ENCODE assay signal across 1 cellular context in genomic region chr4:185504098-185505047, GRCh38.
TF ChIP-seq lines count a peak whose summit lies in the region.

No MANE protein-coding gene starts in this region.

TF ChIP-seq in HepG2, 621 proteins besides CTCF, POLR2A, EP300 and RAD21 (continued from another document and continues in another):
- TF ChIP-seq KIAA2018 (CRISPR knock-in tag; IDR thresholded peaks at IDR 0.05; ENCODE audit: borderline replicate concordance) (no peak), ZNF383 (CRISPR knock-in tag; IDR thresholded peaks at IDR 0.05; ENCODE audit: borderline replicate concordance) (no peak), RERE (CRISPR knock-in tag; IDR thresholded peaks at IDR 0.05; ENCODE audit: low read depth) (no peak), KDM5A (IDR thresholded peaks at IDR 0.05; ENCODE audit: borderline replicate concordance, low read length) (no peak), SMAD3 (CRISPR knock-in tag; IDR thresholded peaks at IDR 0.05) (no peak), CBFB (CRISPR knock-in tag; IDR thresholded peaks at IDR 0.05) (no peak), ZNF235 (CRISPR knock-in tag; IDR thresholded peaks at IDR 0.05; ENCODE audit: borderline replicate concordance) (no peak), ZKSCAN5 (CRISPR knock-in tag; IDR thresholded peaks at IDR 0.05) (no peak), ZNF362 (CRISPR knock-in tag; IDR thresholded peaks at IDR 0.05; ENCODE audit: borderline replicate concordance) (no peak), SNRNP70 (IDR thresholded peaks at IDR 0.05; ENCODE audit: low read depth, low read length) (no peak), ZNF564 (CRISPR knock-in tag; IDR thresholded peaks at IDR 0.05) (no peak), GLI4 (CRISPR knock-in tag; IDR thresholded peaks at IDR 0.05; ENCODE audit: borderline replicate concordance) (no peak), ZKSCAN1 (IDR thresholded peaks at IDR 0.05; ENCODE audit: low read length) (no peak), HDAC2 (CRISPR knock-in tag; IDR thresholded peaks at IDR 0.05) (peak; percentile 55; the same call in 1 of the 2 replicates), XBP1 (CRISPR knock-in tag; IDR thresholded peaks at IDR 0.05) (no peak), MXD3 (CRISPR knock-in tag; IDR thresholded peaks at IDR 0.05) (no peak), HNRNPH1 (optimal IDR thresholded peaks at IDR 0.05; ENCODE audit: low read depth, low read length) (no peak), FOXA3 (CRISPR knock-in tag; IDR thresholded peaks at IDR 0.05) (peak; percentile 54), PITX1 (CRISPR knock-in tag; IDR thresholded peaks at IDR 0.05) (no peak), PRDM10 (CRISPR knock-in tag; IDR thresholded peaks at IDR 0.05; ENCODE audit: low read depth) (no peak), NONO (IDR thresholded peaks at IDR 0.05) (no peak), NONO (CRISPR knock-in tag; conservative IDR thresholded peaks at IDR 0.05) (peak; percentile 50; the same call in 1 of the 2 replicates), ZNF687 (CRISPR knock-in tag; IDR thresholded peaks at IDR 0.05) (peak; percentile 57; the same call in 1 of the 2 replicates), AFF4 (CRISPR knock-in tag; IDR thresholded peaks at IDR 0.05) (no peak), CREBL2 (CRISPR knock-in tag; IDR thresholded peaks at IDR 0.05; ENCODE audit: borderline replicate concordance) (no peak)
